Comparison of ENCODE assay signal across 7 cellular contexts in the genomic region with DNA sequence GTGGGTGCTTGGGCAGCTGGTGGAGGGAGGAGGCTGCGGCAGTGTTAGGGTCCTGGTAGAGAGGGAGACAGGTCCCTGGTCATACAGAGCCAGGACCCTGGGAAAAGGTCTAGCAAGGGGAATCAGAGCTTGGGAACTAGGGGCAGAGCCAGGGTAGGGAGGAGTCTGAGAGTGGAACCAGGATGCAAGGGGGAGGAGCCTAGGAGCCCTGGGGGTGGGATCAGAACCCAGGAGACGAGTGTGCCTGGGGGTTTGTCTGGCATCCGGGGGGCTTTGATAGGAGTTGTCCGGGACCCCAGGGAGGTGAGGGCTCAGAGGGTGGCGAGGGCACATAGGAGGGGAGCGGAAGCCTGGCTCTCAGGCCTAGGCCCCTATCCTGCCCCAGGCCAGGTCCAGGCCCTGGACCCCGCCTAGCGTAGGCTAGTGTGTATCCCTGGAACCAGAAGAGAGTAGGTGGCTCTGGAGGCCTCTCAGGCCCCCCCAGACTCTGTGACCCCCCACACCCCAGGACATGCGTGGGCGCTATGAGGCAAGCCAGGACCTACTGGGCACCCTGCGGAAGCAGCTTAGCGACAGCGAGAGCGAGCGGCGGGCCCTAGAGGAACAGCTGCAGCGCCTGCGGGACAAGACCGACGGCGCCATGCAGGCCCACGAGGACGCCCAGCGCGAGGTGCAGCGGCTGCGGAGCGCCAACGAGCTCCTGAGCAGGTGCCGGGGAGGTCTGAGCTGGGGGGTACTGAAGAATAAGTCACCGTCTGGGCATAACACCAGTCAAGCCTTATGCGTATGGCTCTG. TPM values are rescaled to one million over a fixed set of nuclear protein-coding genes. Genes with fewer than 3 reads are reported as not detected.
"Had no signal": no experiment of that assay in that cellular context is flagged by ENCODE, and none has a peak within 500 bp of the region (broad histone marks: within the 10 kb centered on the region; RNA-seq: fewer than 3 reads in every experiment).

No MANE protein-coding gene starts in this region.

RNA-seq across cellular contexts. Expression of a gene that starts 40.8 kb away (rescaled TPM):
- polyA plus RNA-seq: immature natural killer cell had no signal

RNA-seq across cellular contexts. Expression of a gene that starts 43.8 kb away (rescaled TPM):
- polyA plus RNA-seq: adipose tissue, fibroblast of lung, heart right ventricle, neural cell, small intestine, urinary bladder had no signal
